ENCODE assay signal across 17 cellular contexts in the genomic region with DNA sequence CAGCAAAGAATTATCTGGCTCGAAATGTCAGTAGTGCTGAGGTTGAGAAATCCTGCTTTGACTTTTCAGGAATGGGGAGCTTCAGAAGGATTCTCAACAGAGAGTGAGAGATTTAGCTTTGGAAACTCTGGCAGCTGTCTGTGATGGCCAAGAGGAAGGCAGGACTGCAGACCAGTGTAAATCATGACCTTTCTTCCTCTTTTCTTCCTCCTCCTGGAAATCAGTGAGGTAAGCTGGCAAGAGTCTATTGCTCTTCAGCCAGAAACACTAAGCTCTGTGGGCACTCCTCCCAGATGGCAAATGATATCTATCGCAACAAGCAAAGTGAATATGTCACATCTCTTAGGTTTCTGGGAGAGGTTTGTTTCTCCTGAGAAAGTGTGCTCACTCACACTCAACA. TPM values are rescaled to one million over a fixed set of nuclear protein-coding genes. Genes with fewer than 3 reads are reported as not detected.
DNase-seq lines count a peak whose midpoint lies in the region; ATAC-seq and TF ChIP-seq lines count a peak whose summit lies in the region.
"Had no signal": no experiment of that assay in that cellular context is flagged by ENCODE, and none has a peak within 500 bp of the region (broad histone marks: within the 10 kb centered on the region; RNA-seq: fewer than 3 reads in every experiment).

No MANE protein-coding gene starts in this region.

- H3K36me3 Mint-ChIP-seq in stimulated activated naive B cell treated with anti-CD40 and anti-IgM and Interleukin-4, amounts not matched to agents 10 μg/mL and 1 μg/mL and 100 μg/mL, for 72 hours, result peaks cover 9 to 10% of the 10 kb centered on the region in 2 donors
- no peaks in the 10 kb centered on the region for H3K36me3 Mint-ChIP-seq in chondrocyte (ENCODE audit: low read depth)

- H3K4me1 Mint-ChIP-seq in stimulated activated naive B cell treated with anti-CD40 and anti-IgM and Interleukin-4, amounts not matched to agents 10 μg/mL and 1 μg/mL and 100 μg/mL, for 72 hours, result peaks cover 44 to 75% of the 10 kb centered on the region in 2 donors
- H3K4me1 Mint-ChIP-seq in chondrocyte (ENCODE audit: low read depth), result no peaks in the 10 kb centered on the region

- TF ChIP-seq CTCF in fibroblast of pulmonary artery (IDR thresholded peaks at IDR 0.05; ENCODE audit: low read length, missing control alignments) (no peak), chondrocyte (IDR thresholded peaks at IDR 0.05) (no peak), GM13977 (IDR thresholded peaks at IDR 0.05; ENCODE audit: extremely low read depth, insufficient read depth, missing control alignments) (no peak)

- peak; percentile 40 for DNase-seq in SIG-M5 treated with dmso at 0.1 percent for 504 hours (lab: John Stamatoyannopoulos, UW; ENCODE audit: unreplicated experiment)
- DNase-seq in SIG-M5 (lab: John Stamatoyannopoulos, UW), result no peak
- DNase-seq in SKM-1 (lab: John Stamatoyannopoulos, UW; ENCODE audit: unreplicated experiment), result peak; percentile 72
- DNase-seq in fibroblast of pulmonary artery (ENCODE audit: low read depth), result peak; percentile 76
- no peak for DNase-seq in stimulated activated naive B cell treated with anti-CD40 and anti-IgM and Interleukin-4, amounts not matched to agents 10 μg/mL and 1 μg/mL and 100 μg/mL, for 72 hours
- no peak for DNase-seq in chondrocyte (ENCODE audit: low spot score)
- no peak for DNase-seq in GM13977 (ENCODE audit: low spot score)
- no peak for DNase-seq in stimulated activated CD4-positive, alpha-beta T cell treated with anti-CD3 and anti-CD28 coated beads, Interleukin-1b, Interleukin-23, amount 100 ng/mL, for 48 hours
- DNase-seq: activated CD4-positive, CD25-positive, alpha-beta regulatory T cell; anterior cingulate cortex; CD4-positive, CD25-positive, alpha-beta regulatory T cell; DMS53; midbrain; NCI-H1048; NCI-H774; T-helper 1 cell had no signal

- no peak for ATAC-seq in stimulated activated naive B cell treated with anti-CD40 and anti-IgM and Interleukin-4, amounts not matched to agents 10 μg/mL and 1 μg/mL and 100 μg/mL, for 72 hours (replicated peaks)
- ATAC-seq: activated T-helper 17 cell treated with anti-CD3 and anti-CD28 coated beads, Interleukin-2, amount 50 U/mL, for 72 hours had no signal

- H3K27me3 Mint-ChIP-seq in stimulated activated naive B cell treated with anti-CD40 and anti-IgM and Interleukin-4, amounts not matched to agents 10 μg/mL and 1 μg/mL and 100 μg/mL, for 72 hours, result no peaks in the 10 kb centered on the region
- H3K27me3 Mint-ChIP-seq in chondrocyte (ENCODE audit: low read depth), result no peaks in the 10 kb centered on the region
- H3K27me3 Mint-ChIP-seq: activated T-helper 17 cell treated with anti-CD3 and anti-CD28 coated beads, Interleukin-2, amount 50 U/mL, for 72 hours had no signal

- in situ Hi-C loops in GM13977 (cut with MboI; ENCODE audit: low pct_unique_long_range_greater_than_20kb, low sequenced_read_pairs, unreplicated experiment), result no loop called here

- no peak overlapping the region for H3K4me3 ChIP-seq in fibroblast of pulmonary artery (replicated peaks; ENCODE audit: low read depth, low read length)

- H3K9me3 Mint-ChIP-seq in stimulated activated naive B cell treated with anti-CD40 and anti-IgM and Interleukin-4, amounts not matched to agents 10 μg/mL and 1 μg/mL and 100 μg/mL, for 72 hours, result peaks cover 14 to 16% of the 10 kb centered on the region in 2 donors
- H3K9me3 Mint-ChIP-seq in chondrocyte (ENCODE audit: low read depth), result peaks cover 3% of the 10 kb centered on the region

- peak overlapping the region; percentile 2 for H3K27ac Mint-ChIP-seq in stimulated activated naive B cell treated with anti-CD40 and anti-IgM and Interleukin-4, amounts not matched to agents 10 μg/mL and 1 μg/mL and 100 μg/mL, for 72 hours
- no peak overlapping the region for H3K27ac Mint-ChIP-seq in chondrocyte (ENCODE audit: unreplicated experiment)
- H3K27ac Mint-ChIP-seq: activated T-helper 17 cell treated with anti-CD3 and anti-CD28 coated beads, Interleukin-2, amount 50 U/mL, for 72 hours had no signal

- H3K4me3 Mint-ChIP-seq in stimulated activated naive B cell treated with anti-CD40 and anti-IgM and Interleukin-4, amounts not matched to agents 10 μg/mL and 1 μg/mL and 100 μg/mL, for 72 hours, result no peak overlapping the region
- no peak overlapping the region for H3K4me3 Mint-ChIP-seq in chondrocyte (ENCODE audit: unreplicated experiment)
- H3K4me3 Mint-ChIP-seq: activated T-helper 17 cell treated with anti-CD3 and anti-CD28 coated beads, Interleukin-2, amount 50 U/mL, for 72 hours; CD4-positive, CD25-positive, alpha-beta regulatory T cell had no signal

RNA-seq across cellular contexts. Expression of a gene that starts 8.4 kb away (rescaled TPM):
- 30.1 to 47.7 TPM (median 41.0 TPM) in 3 replicates for total RNA-seq in chondrocyte

RNA-seq across cellular contexts. Expression of a gene that starts 36.8 kb away (rescaled TPM):
- 19.6 to 23.2 TPM (median 21.2 TPM) in 3 replicates for total RNA-seq in chondrocyte

Comparison
In these comparisons a context has a peak if more than half of its experiments do, and no peak if none do; other contexts are left out.
1. DNase-seq: peak in SIG-M5 treated with dmso at 0.1 percent for 504 hours (single experiment), SKM-1 (single experiment) and fibroblast of pulmonary artery (single experiment); none in SIG-M5 (single experiment), stimulated activated naive B cell treated with anti-CD40 and anti-IgM and Interleukin-4, amounts not matched to agents 10 μg/mL and 1 μg/mL and 100 μg/mL, for 72 hours (single experiment), chondrocyte (single experiment), GM13977 (single experiment) and stimulated activated CD4-positive, alpha-beta T cell treated with anti-CD3 and anti-CD28 coated beads, Interleukin-1b, Interleukin-23, amount 100 ng/mL, for 48 hours (single experiment).